Comparison of ENCODE assay signal across 16 cellular contexts in genomic region chr2:236627846-236628245, GRCh38.
"Had no signal": no experiment of that assay in that cellular context is flagged by ENCODE, and none has a peak within 500 bp of the region (broad histone marks: within the 10 kb centered on the region; RNA-seq: fewer than 3 reads in every experiment).

No MANE protein-coding gene starts in this region.

- H3K36me3 Mint-ChIP-seq: naive thymus-derived CD8-positive, alpha-beta T cell; stimulated activated memory B cell treated with anti-CD40 and anti-IgM and Interleukin-4, amounts not matched to agents 10 μg/mL and 1 μg/mL and 100 μg/mL, for 72 hours had no signal

- H3K4me1 Mint-ChIP-seq: stimulated activated memory B cell treated with anti-CD40 and anti-IgM and Interleukin-4, amounts not matched to agents 10 μg/mL and 1 μg/mL and 100 μg/mL, for 72 hours had no signal

- H3K4me1 ChIP-seq: colonic mucosa had no signal

- H3K9me3 ChIP-seq: colonic mucosa, heart left ventricle, mucosa of descending colon, testis, tibial nerve had no signal

- H3K4me3 Mint-ChIP-seq: naive thymus-derived CD8-positive, alpha-beta T cell; stimulated activated memory B cell treated with anti-CD40 and anti-IgM and Interleukin-4, amounts not matched to agents 10 μg/mL and 1 μg/mL and 100 μg/mL, for 72 hours; stimulated activated naive CD8-positive, alpha-beta T cell treated with anti-CD3 and anti-CD28 coated beads, Interleukin-15, Interleukin-2, amounts not matched to agents 100 ng/mL and 50 ng/mL, for 24 hours had no signal

- ATAC-seq: esophagus mucosa; heart left ventricle; mucosa of descending colon; naive thymus-derived CD8-positive, alpha-beta T cell; right cardiac atrium; stimulated activated memory B cell treated with anti-CD40 and anti-IgM and Interleukin-4, amounts not matched to agents 10 μg/mL and 1 μg/mL and 100 μg/mL, for 72 hours had no signal

- DNase-seq: colonic mucosa; effector CD4-positive, alpha-beta T cell; hippocampal formation; kidney glomerular epithelial cell; mucosa of descending colon; naive thymus-derived CD8-positive, alpha-beta T cell; stimulated activated CD4-positive, alpha-beta T cell treated with anti-CD3 and anti-CD28 coated beads, Interleukin-15, amount 100 ng/mL, for 24 hours; stimulated activated CD4-positive, alpha-beta T cell treated with anti-CD3 and anti-CD28 coated beads, Interleukin-1b, Interleukin-23, amount 100 ng/mL, for 48 hours; stimulated activated CD4-positive, alpha-beta T cell treated with anti-CD3 and anti-CD28 coated beads, Interleukin-4, amount 100 ng/mL, for 24 hours; testis had no signal

- H3K9me3 Mint-ChIP-seq: naive thymus-derived CD8-positive, alpha-beta T cell; stimulated activated memory B cell treated with anti-CD40 and anti-IgM and Interleukin-4, amounts not matched to agents 10 μg/mL and 1 μg/mL and 100 μg/mL, for 72 hours; stimulated activated naive CD8-positive, alpha-beta T cell treated with anti-CD3 and anti-CD28 coated beads, Interleukin-15, Interleukin-2, amounts not matched to agents 100 ng/mL and 50 ng/mL, for 24 hours had no signal

- H3K4me3 ChIP-seq: colonic mucosa, heart left ventricle, mucosa of descending colon, testis, tibial nerve had no signal

- H3K27ac ChIP-seq: colonic mucosa, heart left ventricle, testis, tibial nerve had no signal

- H3K36me3 ChIP-seq: colonic mucosa, heart left ventricle, tibial nerve had no signal

- H3K27me3 ChIP-seq: colonic mucosa, heart left ventricle, testis, tibial nerve had no signal

- H3K27me3 Mint-ChIP-seq: stimulated activated naive CD8-positive, alpha-beta T cell treated with anti-CD3 and anti-CD28 coated beads, Interleukin-15, Interleukin-2, amounts not matched to agents 100 ng/mL and 50 ng/mL, for 24 hours had no signal

- H3K27ac Mint-ChIP-seq: naive thymus-derived CD8-positive, alpha-beta T cell; stimulated activated memory B cell treated with anti-CD40 and anti-IgM and Interleukin-4, amounts not matched to agents 10 μg/mL and 1 μg/mL and 100 μg/mL, for 72 hours; stimulated activated naive CD8-positive, alpha-beta T cell treated with anti-CD3 and anti-CD28 coated beads, Interleukin-15, Interleukin-2, amounts not matched to agents 100 ng/mL and 50 ng/mL, for 24 hours had no signal
